ENCODE assay signal across 19 cellular contexts in genomic region chrX:129037389-129037788, GRCh38.
"Had no signal": no experiment of that assay in that cellular context is flagged by ENCODE, and none has a peak within 500 bp of the region (broad histone marks: within the 10 kb centered on the region; RNA-seq: fewer than 3 reads in every experiment).

No MANE protein-coding gene starts in this region.

- H3K4me2 ChIP-seq: hepatocyte had no signal

- DNase-seq: dermis blood vessel endothelial cell; dorsolateral prefrontal cortex; effector CD4-positive, alpha-beta T cell; effector memory CD4-positive, alpha-beta T cell; foreskin keratinocyte; heart left ventricle; hypothalamus; immature natural killer cell; left cardiac atrium; left lung; left ventricle myocardium superior; lower lobe of right lung; mesenchymal stem cell; midbrain; naive thymus-derived CD4-positive, alpha-beta T cell had no signal

- H3K79me2 ChIP-seq: hepatocyte had no signal

- H3K9me3 ChIP-seq: esophagus muscularis mucosa, gastroesophageal sphincter, heart left ventricle, left lung, lower lobe of right lung had no signal

- H3K4me1 ChIP-seq: esophagus muscularis mucosa, foreskin keratinocyte, gastroesophageal sphincter, heart left ventricle, left lung, lower lobe of right lung had no signal

- H3K27me3 ChIP-seq: esophagus muscularis mucosa, foreskin keratinocyte, gastroesophageal sphincter, hepatocyte, left lung had no signal

- ATAC-seq: foreskin keratinocyte; gastroesophageal sphincter; heart left ventricle; left cardiac atrium; left lung; left ventricle myocardium superior; lower lobe of right lung; naive thymus-derived CD4-positive, alpha-beta T cell had no signal

- H3K27ac ChIP-seq: coronary artery, dorsolateral prefrontal cortex, esophagus muscularis mucosa, foreskin keratinocyte, gastroesophageal sphincter, heart left ventricle, hepatocyte, left lung, lower lobe of right lung had no signal

- H2AFZ ChIP-seq: hepatocyte had no signal

- H3K4me3 ChIP-seq: coronary artery, dorsolateral prefrontal cortex, esophagus muscularis mucosa, gastroesophageal sphincter, heart left ventricle, hepatocyte, left lung, lower lobe of right lung had no signal

- H3K36me3 ChIP-seq: esophagus muscularis mucosa, gastroesophageal sphincter, heart left ventricle, left lung, lower lobe of right lung had no signal
